ENCODE assay signal across 2 cellular contexts in genomic region chr10:110666259-110666658, GRCh38. TPM values are rescaled to one million over a fixed set of nuclear protein-coding genes. Genes with fewer than 3 reads are reported as not detected.
"Had no signal": no experiment of that assay in that cellular context is flagged by ENCODE, and none has a peak within 500 bp of the region (broad histone marks: within the 10 kb centered on the region; RNA-seq: fewer than 3 reads in every experiment).

No MANE protein-coding gene starts in this region.

RNA-seq across cellular contexts. Expression of gene RBM20, which starts 22.1 kb away (rescaled TPM):
- total RNA-seq: bronchial epithelial cell, foreskin keratinocyte had no signal
- polyA plus RNA-seq: foreskin keratinocyte had no signal
